8 cellular contexts compared by ENCODE assay signal in genomic region chr17:43994272-43995149, GRCh38. TPM values are rescaled to one million over a fixed set of nuclear protein-coding genes. Genes with fewer than 3 reads are reported as not detected.
A peak's percentile ranks its signal among the peaks of the same experiment; 100 is the strongest.
DNase-seq lines count a peak whose midpoint lies in the region; ATAC-seq and TF ChIP-seq lines count a peak whose summit lies in the region.

No MANE protein-coding gene starts in this region.

- DNase-seq in NCI-H1092 treated with DMSO at 0.1 percent for 48 hours (lab: John Stamatoyannopoulos, UW) (peak; percentile 39), NCI-H1092 (lab: John Stamatoyannopoulos, UW) (no peak), NAMALWA (ENCODE audit: low spot score) (peak; percentile 80), coronary artery (ENCODE audit: low spot score) (no peak), left lobe of liver (ENCODE audit: low spot score) (peak; percentile 76)
- DNase-seq in activated CD4-positive, alpha-beta T cell treated with anti-CD3 and anti-CD28 coated beads for 48 hours, result peak; percentile 83
- peak; percentile 70 for DNase-seq in stimulated activated CD4-positive, alpha-beta T cell treated with anti-CD3 and anti-CD28 coated beads, Interleukin-4, amount 100 ng/mL, for 1 hour

- peak; percentile 97 for ATAC-seq in left lobe of liver
- ATAC-seq in GM18498 (IDR thresholded peaks at IDR 0.05; ENCODE audit: unreplicated experiment), result no peak

- H3K27ac ChIP-seq in coronary artery, result no peak overlapping the region

- H3K4me3 ChIP-seq in coronary artery, result peak overlapping the region; percentile 56

- TF ChIP-seq CTCF in coronary artery (IDR thresholded peaks at IDR 0.05), result peak; percentile 68

RNA-seq across cellular contexts. Expression of gene NAGS, which starts 9.9 kb away (rescaled TPM):
- 51.3 TPM for total RNA-seq in left lobe of liver

RNA-seq across cellular contexts. Expression of gene TMEM101, which starts 20.3 kb away (rescaled TPM):
- 14.4 TPM for total RNA-seq in left lobe of liver

RNA-seq across cellular contexts. Expression of gene PYY, which starts 40.8 kb away (rescaled TPM):
- not detected for total RNA-seq in left lobe of liver

RNA-seq across cellular contexts. Expression of gene PPY, which starts 52.2 kb away (rescaled TPM):
- not detected for total RNA-seq in left lobe of liver

Comparison
In these comparisons a context has a peak if more than half of its experiments do, and no peak if none do; other contexts are left out.
1. DNase-seq: peak in NCI-H1092 treated with DMSO at 0.1 percent for 48 hours (single experiment), NAMALWA (single experiment), activated CD4-positive, alpha-beta T cell treated with anti-CD3 and anti-CD28 coated beads for 48 hours (single experiment), left lobe of liver (single experiment) and stimulated activated CD4-positive, alpha-beta T cell treated with anti-CD3 and anti-CD28 coated beads, Interleukin-4, amount 100 ng/mL, for 1 hour (single experiment); none in NCI-H1092 (single experiment) and coronary artery (single experiment).